ENCODE assay signal across 1 cellular context in the genomic region with DNA sequence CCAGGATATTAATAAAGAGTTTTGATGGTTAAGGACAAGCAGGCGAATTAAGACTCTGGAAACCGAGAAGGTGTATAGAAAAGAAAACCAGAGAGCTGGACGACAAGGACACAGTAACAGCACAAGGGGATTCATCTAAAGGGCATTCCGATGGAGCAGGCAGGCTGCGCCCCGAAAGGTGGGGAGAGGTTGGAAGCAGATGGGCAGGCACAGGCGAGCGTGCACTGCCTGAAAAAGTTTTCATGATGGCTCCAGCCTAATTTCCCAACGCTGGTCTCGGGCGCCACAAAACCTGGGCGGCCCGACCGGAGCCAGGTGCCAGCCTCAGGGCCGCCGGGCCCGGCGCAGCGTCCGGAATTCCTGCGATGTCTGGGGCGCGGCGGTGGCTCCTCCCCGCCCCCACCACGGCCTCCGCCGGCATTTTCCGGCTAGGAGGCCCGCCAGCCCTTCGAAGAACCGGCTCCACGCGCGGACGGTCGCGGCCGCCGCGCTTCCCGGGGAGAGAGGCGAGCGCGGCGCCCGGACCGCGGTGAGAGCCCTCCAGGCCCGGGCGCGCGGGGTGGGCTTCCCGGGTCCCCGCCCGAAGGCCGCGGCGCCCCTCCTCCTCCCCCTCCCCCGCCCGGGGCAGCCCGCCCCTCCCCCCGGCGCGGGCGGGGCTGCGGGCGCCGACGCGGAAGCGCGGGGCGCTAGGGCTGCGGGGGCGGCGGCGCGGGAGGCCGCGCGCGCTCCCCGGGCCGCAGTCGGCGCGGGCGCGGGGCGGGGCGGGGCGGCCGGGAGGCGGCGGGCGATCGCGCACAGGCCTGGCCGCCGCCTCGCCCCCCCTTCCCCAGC.
TF ChIP-seq lines count a peak whose summit lies in the region.

No MANE protein-coding gene starts in this region.

TF ChIP-seq in SK-N-SH, 30 proteins besides CTCF, POLR2A, EP300 and RAD21 (continued from another document):
- TF ChIP-seq RFX5 (IDR thresholded peaks at IDR 0.05; ENCODE audit: low read length) = no peak
- no peak for TF ChIP-seq EZH2phosphoT487 (IDR thresholded peaks at IDR 0.05; ENCODE audit: borderline replicate concordance, low read depth)
- peak; percentile 55; the same call in 1 of the 2 replicates for TF ChIP-seq TEAD4 (IDR thresholded peaks at IDR 0.05; ENCODE audit: borderline replicate concordance, insufficient read depth)
- TF ChIP-seq TAF1 (IDR thresholded peaks at IDR 0.05; ENCODE audit: borderline replicate concordance, low read depth, low read length) = peak; percentile 78
- TF ChIP-seq POLR2AphosphoS5 (IDR thresholded peaks at IDR 0.05; ENCODE audit: low read depth, low read length) = peak; percentile 46; the same call in 1 of the 2 replicates
- TF ChIP-seq, protein P1, sequence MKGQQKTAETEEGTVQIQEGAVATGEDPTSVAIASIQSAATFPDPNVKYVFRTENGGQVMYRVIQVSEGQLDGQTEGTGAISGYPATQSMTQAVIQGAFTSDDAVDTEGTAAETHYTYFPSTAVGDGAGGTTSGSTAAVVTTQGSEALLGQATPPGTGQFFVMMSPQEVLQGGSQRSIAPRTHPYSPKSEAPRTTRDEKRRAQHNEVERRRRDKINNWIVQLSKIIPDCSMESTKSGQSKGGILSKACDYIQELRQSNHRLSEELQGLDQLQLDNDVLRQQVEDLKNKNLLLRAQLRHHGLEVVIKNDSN (IDR thresholded peaks at IDR 0.05; ENCODE audit: borderline replicate concordance, low read depth) = no peak
- TF ChIP-seq GATA2 (CRISPR knock-in tag; IDR thresholded peaks at IDR 0.05) = no peak
- 0 out of 2 replicates have a peak, but pooled peaks have one; percentile 16 for TF ChIP-seq REST (IDR thresholded peaks at IDR 0.05; ENCODE audit: low read depth, low read length)
- TF ChIP-seq SMC3 (IDR thresholded peaks at IDR 0.05; ENCODE audit: low read depth, low read length) = peak; percentile 18; the same call in 1 of the 2 replicates
- TF ChIP-seq NFIC (IDR thresholded peaks at IDR 0.05; ENCODE audit: borderline replicate concordance) = no peak
- TF ChIP-seq, protein P2, sequence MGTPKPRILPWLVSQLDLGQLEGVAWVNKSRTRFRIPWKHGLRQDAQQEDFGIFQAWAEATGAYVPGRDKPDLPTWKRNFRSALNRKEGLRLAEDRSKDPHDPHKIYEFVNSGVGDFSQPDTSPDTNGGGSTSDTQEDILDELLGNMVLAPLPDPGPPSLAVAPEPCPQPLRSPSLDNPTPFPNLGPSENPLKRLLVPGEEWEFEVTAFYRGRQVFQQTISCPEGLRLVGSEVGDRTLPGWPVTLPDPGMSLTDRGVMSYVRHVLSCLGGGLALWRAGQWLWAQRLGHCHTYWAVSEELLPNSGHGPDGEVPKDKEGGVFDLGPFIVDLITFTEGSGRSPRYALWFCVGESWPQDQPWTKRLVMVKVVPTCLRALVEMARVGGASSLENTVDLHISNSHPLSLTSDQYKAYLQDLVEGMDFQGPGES (IDR thresholded peaks at IDR 0.05; ENCODE audit: low read depth, low read length) = no peak
- peak; percentile 12; the same call in 1 of the 2 replicates for TF ChIP-seq MEF2A (IDR thresholded peaks at IDR 0.05; ENCODE audit: borderline replicate concordance, low read depth)
- no peak for TF ChIP-seq RCOR1 (IDR thresholded peaks at IDR 0.05; ENCODE audit: low read length)
- no peak for TF ChIP-seq FOXM1 (IDR thresholded peaks at IDR 0.05; ENCODE audit: low read depth)
- no peak for TF ChIP-seq TCF12 (IDR thresholded peaks at IDR 0.05)
- peak; percentile 60; the same call in 1 of the 2 replicates for TF ChIP-seq SIN3A (IDR thresholded peaks at IDR 0.05; ENCODE audit: borderline replicate concordance, low read depth, low read length)
- peak; percentile 22; the same call in 1 of the 2 replicates for TF ChIP-seq GABPA (IDR thresholded peaks at IDR 0.05; ENCODE audit: low read depth)
